ENCODE assay signal across 19 cellular contexts in the genomic region with DNA sequence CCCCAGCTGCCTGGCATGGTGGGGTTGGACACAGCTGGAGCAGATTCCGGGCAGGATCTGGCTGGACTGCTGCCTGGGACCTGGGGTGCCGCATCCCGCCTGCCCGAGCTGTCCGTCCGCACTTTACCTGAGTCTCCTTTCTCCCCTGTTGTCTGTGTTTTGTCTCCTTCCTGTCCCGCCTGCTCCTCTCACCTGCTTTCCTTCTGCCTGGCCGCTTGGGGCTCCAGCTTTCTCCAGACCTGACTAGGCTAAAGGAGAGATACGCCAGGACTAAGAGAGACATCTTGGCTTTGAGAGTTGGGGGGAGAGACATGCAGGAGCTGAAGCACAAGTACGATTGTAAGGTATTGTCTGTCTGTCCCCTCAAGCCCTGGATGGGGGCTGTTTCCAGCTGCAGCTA.
"Had no signal": no experiment of that assay in that cellular context is flagged by ENCODE, and none has a peak within 500 bp of the region (broad histone marks: within the 10 kb centered on the region; RNA-seq: fewer than 3 reads in every experiment).

No MANE protein-coding gene starts in this region.

- H3K9me3 Mint-ChIP-seq: natural killer cell, neural progenitor cell, type B pancreatic cell had no signal

- H3K4me3 ChIP-seq: colonic mucosa, dorsolateral prefrontal cortex, esophagus squamous epithelium, gastroesophageal sphincter, neural progenitor cell, ovary, right atrium auricular region, stomach, uterus had no signal

- H3K36me3 ChIP-seq: colonic mucosa, neural progenitor cell, ovary, uterus had no signal

- H3K27ac ChIP-seq: colonic mucosa, epithelial cell of prostate, esophagus squamous epithelium, neural progenitor cell, ovary, right atrium auricular region, stomach, uterus had no signal

- ATAC-seq: gastroesophageal sphincter, natural killer cell had no signal

- DNase-seq: colonic mucosa; dorsolateral prefrontal cortex; effector memory CD4-positive, alpha-beta T cell; esophagus squamous epithelium; foreskin fibroblast; glutamatergic neuron; natural killer cell; nucleus accumbens; ovary; small intestine; stimulated activated CD4-positive, alpha-beta T cell treated with anti-CD3 and anti-CD28 coated beads, Interleukin-12 subunit alpha, Interleukin-12 subunit beta, amount 100 ng/mL, for 4 hours; stimulated activated naive CD4-positive, alpha-beta T cell; stomach; uterus had no signal

- H3K36me3 Mint-ChIP-seq: natural killer cell had no signal

- H3K9me3 ChIP-seq: colonic mucosa, esophagus squamous epithelium, gastroesophageal sphincter, ovary, right atrium auricular region, stomach, uterus had no signal

- H3K27ac Mint-ChIP-seq: natural killer cell, neural progenitor cell had no signal

- H3K4me1 Mint-ChIP-seq: natural killer cell, neural progenitor cell had no signal

- FAIRE-seq: small intestine had no signal

- H3K4me3 Mint-ChIP-seq: natural killer cell, neural progenitor cell, type B pancreatic cell had no signal

- H3K27me3 Mint-ChIP-seq: type B pancreatic cell had no signal

- H3K9ac ChIP-seq: neural progenitor cell had no signal

- H3K4me1 ChIP-seq: colonic mucosa, neural progenitor cell had no signal

- H3K27me3 ChIP-seq: colonic mucosa, dorsolateral prefrontal cortex, esophagus squamous epithelium, gastroesophageal sphincter, neural progenitor cell, ovary, right atrium auricular region, stomach, uterus had no signal
